ENCODE assay signal across 20 cellular contexts in genomic region chr22:23608583-23608982, GRCh38. TPM values are rescaled to one million over a fixed set of nuclear protein-coding genes. Genes with fewer than 3 reads are reported as not detected.
DNase-seq lines count a peak whose midpoint lies in the region; ATAC-seq, FAIRE-seq and TF ChIP-seq lines count a peak whose summit lies in the region.
"Had no signal": no experiment of that assay in that cellular context is flagged by ENCODE, and none has a peak within 500 bp of the region (broad histone marks: within the 10 kb centered on the region; RNA-seq: fewer than 3 reads in every experiment).

No MANE protein-coding gene starts in this region.

- H3K9ac ChIP-seq in DND-41 (ENCODE audit: low read depth, low read length): no peak overlapping the region
- no peak overlapping the region for H3K9ac ChIP-seq in astrocyte (ENCODE audit: low read length)
- H3K9ac ChIP-seq: BLaER1 had no signal

- no peak overlapping the region for H3K27ac Mint-ChIP-seq in astrocyte (ENCODE audit: unreplicated experiment)
- H3K27ac Mint-ChIP-seq in CD8-positive, alpha-beta T cell: no peak overlapping the region
- H3K27ac Mint-ChIP-seq: naive thymus-derived CD8-positive, alpha-beta T cell; stimulated activated naive CD8-positive, alpha-beta T cell treated with anti-CD3 and anti-CD28 coated beads, Interleukin-15, amount 100 ng/mL, for 72 hours had no signal

- H3K27ac ChIP-seq in DND-41 (ENCODE audit: low read length): no peak overlapping the region
- H3K27ac ChIP-seq in astrocyte (ENCODE audit: low read depth, low read length): no peak overlapping the region
- H3K27ac ChIP-seq in left lung: no peak overlapping the region
- H3K27ac ChIP-seq in CD8-positive, alpha-beta T cell (ENCODE audit: low read depth, low read length): no peak overlapping the region
- H3K27ac ChIP-seq: adrenal gland, BLaER1, sigmoid colon had no signal

- H3K27me3 ChIP-seq in DND-41 (ENCODE audit: insufficient read depth, low read length, poor library complexity) (no peaks in the 10 kb centered on the region), astrocyte (ENCODE audit: insufficient read depth, low read length) (no peaks in the 10 kb centered on the region), left lung (no peaks in the 10 kb centered on the region)
- no peaks in the 10 kb centered on the region for H3K27me3 ChIP-seq in CD8-positive, alpha-beta T cell (ENCODE audit: insufficient read depth, low read length)
- H3K27me3 ChIP-seq: adrenal gland, BLaER1, sigmoid colon had no signal

- FAIRE-seq in astrocyte (lab: Jason Lieb, UNC): no peak
- FAIRE-seq: G401.6, kidney had no signal

- peak; percentile 50 for DNase-seq in DND-41
- peak; percentile 37 for DNase-seq in HuH-7.5 (ENCODE audit: low spot score)
- DNase-seq in astrocyte (ENCODE audit: low read depth): peak; percentile 6
- no peak for DNase-seq in left lung
- DNase-seq in CD8-positive, alpha-beta T cell: no peak
- no peak for DNase-seq in cerebellar cortex (ENCODE audit: low spot score)
- no peak for DNase-seq in activated effector memory CD4-positive, alpha-beta T cell treated with Interleukin-2 at 50 U/mL for 16 hours
- no peak for DNase-seq in nucleus accumbens (lab: John Stamatoyannopoulos, UW)
- DNase-seq: adrenal gland; foreskin melanocyte; kidney; naive thymus-derived CD8-positive, alpha-beta T cell; NCI-H1417; NCI-H526; sigmoid colon; stimulated activated naive CD8-positive, alpha-beta T cell treated with anti-CD3 and anti-CD28 coated beads, Interleukin-15, amount 100 ng/mL, for 72 hours had no signal

- no peak overlapping the region for H3K4me3 Mint-ChIP-seq in astrocyte (ENCODE audit: unreplicated experiment)
- H3K4me3 Mint-ChIP-seq in CD8-positive, alpha-beta T cell: no peak overlapping the region
- H3K4me3 Mint-ChIP-seq: naive thymus-derived CD8-positive, alpha-beta T cell; stimulated activated naive CD8-positive, alpha-beta T cell treated with anti-CD3 and anti-CD28 coated beads, Interleukin-15, amount 100 ng/mL, for 72 hours had no signal

- H3K4me1 ChIP-seq in DND-41 (ENCODE audit: insufficient read depth, low read length): no peaks in the 10 kb centered on the region
- H3K4me1 ChIP-seq in astrocyte (ENCODE audit: insufficient read depth, low read length): no peaks in the 10 kb centered on the region
- no peaks in the 10 kb centered on the region for H3K4me1 ChIP-seq in left lung
- H3K4me1 ChIP-seq in CD8-positive, alpha-beta T cell (ENCODE audit: insufficient read depth, low read length): no peaks in the 10 kb centered on the region
- H3K4me1 ChIP-seq: adrenal gland, BLaER1, sigmoid colon had no signal

- H3K79me2 ChIP-seq in DND-41 (ENCODE audit: insufficient read depth, low read length): no peaks in the 10 kb centered on the region
- no peaks in the 10 kb centered on the region for H3K79me2 ChIP-seq in astrocyte (ENCODE audit: insufficient read depth, low read length)

- H3K9me3 Mint-ChIP-seq in astrocyte (ENCODE audit: unreplicated experiment): no peaks in the 10 kb centered on the region
- no peaks in the 10 kb centered on the region for H3K9me3 Mint-ChIP-seq in CD8-positive, alpha-beta T cell
- H3K9me3 Mint-ChIP-seq: naive thymus-derived CD8-positive, alpha-beta T cell; stimulated activated naive CD8-positive, alpha-beta T cell treated with anti-CD3 and anti-CD28 coated beads, Interleukin-15, amount 100 ng/mL, for 72 hours had no signal

- POLR2A ChIA-PET in CD8-positive, alpha-beta T cell (lab: Charles Lee): no interaction called here

- H3K36me3 ChIP-seq in DND-41 (ENCODE audit: insufficient read depth, low read length): no peaks in the 10 kb centered on the region
- no peaks in the 10 kb centered on the region for H3K36me3 ChIP-seq in astrocyte (ENCODE audit: insufficient read depth, low read length)
- no peaks in the 10 kb centered on the region for H3K36me3 ChIP-seq in left lung
- no peaks in the 10 kb centered on the region for H3K36me3 ChIP-seq in CD8-positive, alpha-beta T cell (ENCODE audit: insufficient read depth, low read length)
- H3K36me3 ChIP-seq: adrenal gland, BLaER1, sigmoid colon had no signal

- H2AFZ ChIP-seq in DND-41 (ENCODE audit: low read depth, low read length) (no peak overlapping the region), astrocyte (ENCODE audit: low read depth, low read length) (no peak overlapping the region)

- ATAC-seq in DND-41 (ENCODE audit: insufficient read depth, low read depth): peak; percentile 59; the same call in 2 of the 3 replicates
- ATAC-seq in left lung: peak; percentile 17
- ATAC-seq in CD8-positive, alpha-beta T cell: no peak
- ATAC-seq: naive thymus-derived CD8-positive, alpha-beta T cell; Right ventricle myocardium inferior; stimulated activated naive CD8-positive, alpha-beta T cell treated with anti-CD3 and anti-CD28 coated beads, Interleukin-15, amount 100 ng/mL, for 72 hours had no signal

- H3K4me1 Mint-ChIP-seq in astrocyte (ENCODE audit: low read depth, unreplicated experiment): peaks cover 2% of the 10 kb centered on the region
- no peaks in the 10 kb centered on the region for H3K4me1 Mint-ChIP-seq in CD8-positive, alpha-beta T cell (ENCODE audit: low read depth)
- H3K4me1 Mint-ChIP-seq: naive thymus-derived CD8-positive, alpha-beta T cell had no signal

- CTCF ChIA-PET in CD8-positive, alpha-beta T cell (lab: Charles Lee): interaction anchor here (1.2 kb wide), 1 partner anchor 8 kb away, joined by 3 read pairs; no protein-coding TSS in a partner anchor

- H3K4me2 ChIP-seq in DND-41 (ENCODE audit: insufficient read depth, low read length) (no peak overlapping the region), astrocyte (ENCODE audit: low read length) (no peak overlapping the region)
- H3K4me2 ChIP-seq: BLaER1 had no signal

- H3K27me3 Mint-ChIP-seq in astrocyte (ENCODE audit: low read depth, unreplicated experiment): peaks cover 29% of the 10 kb centered on the region
- no peaks in the 10 kb centered on the region for H3K27me3 Mint-ChIP-seq in CD8-positive, alpha-beta T cell (ENCODE audit: low read depth)
- H3K27me3 Mint-ChIP-seq: naive thymus-derived CD8-positive, alpha-beta T cell; stimulated activated naive CD8-positive, alpha-beta T cell treated with anti-CD3 and anti-CD28 coated beads, Interleukin-15, amount 100 ng/mL, for 72 hours had no signal

- H4K20me1 ChIP-seq in DND-41 (ENCODE audit: insufficient read depth, low read length) (no peaks in the 10 kb centered on the region), astrocyte (ENCODE audit: insufficient read depth, low read length) (no peaks in the 10 kb centered on the region)

- H3K9me3 ChIP-seq in DND-41 (ENCODE audit: insufficient read depth, low read length, severe bottlenecking): no peaks in the 10 kb centered on the region
- no peaks in the 10 kb centered on the region for H3K9me3 ChIP-seq in astrocyte (ENCODE audit: insufficient read depth, low read depth, low read length)
- H3K9me3 ChIP-seq in left lung: no peaks in the 10 kb centered on the region
- no peaks in the 10 kb centered on the region for H3K9me3 ChIP-seq in CD8-positive, alpha-beta T cell (ENCODE audit: low read length)
- H3K9me3 ChIP-seq: adrenal gland, BLaER1, sigmoid colon had no signal

- H3K36me3 Mint-ChIP-seq in astrocyte (ENCODE audit: low read depth, unreplicated experiment): peaks cover 1% of the 10 kb centered on the region
- peaks cover 7% of the 10 kb centered on the region for H3K36me3 Mint-ChIP-seq in CD8-positive, alpha-beta T cell

- H3K4me3 ChIP-seq in DND-41 (ENCODE audit: low read depth in 1 of 2, low read length in 2 of 2) (no peak overlapping the region), astrocyte (ENCODE audit: insufficient read depth, low read depth, low read length) (no peak overlapping the region), left lung (no peak overlapping the region)
- no peak overlapping the region for H3K4me3 ChIP-seq in CD8-positive, alpha-beta T cell (ENCODE audit: low read depth, low read length)
- H3K4me3 ChIP-seq: adrenal gland, BLaER1, sigmoid colon had no signal

- no peak for TF ChIP-seq CTCF in DND-41 (IDR thresholded peaks at IDR 0.05; ENCODE audit: borderline replicate concordance, extremely low read depth, low read length, poor library complexity, severe bottlenecking)
- no peak for TF ChIP-seq CTCF in astrocyte (IDR thresholded peaks at IDR 0.05; ENCODE audit: insufficient read depth, low read depth, low read length)
- TF ChIP-seq CTCF in left lung (IDR thresholded peaks at IDR 0.05): no peak
- no peak for TF ChIP-seq CTCF in CD8-positive, alpha-beta T cell (IDR thresholded peaks at IDR 0.05)

- intact Hi-C loops in left lung (cut with DNase I): no loop called here
- intact Hi-C loops in CD8-positive, alpha-beta T cell (cut with DNase I, micrococcal nuclease): no loop called here

RNA-seq across cellular contexts. Expression of gene DRICH1, which starts 23.5 kb away (rescaled TPM):
- total RNA-seq in astrocyte: not detected in 2 replicates
- total RNA-seq in left lung: under 1 TPM; 0.70 to 0.99 TPM
- under 1 TPM; 0.56 to 0.87 TPM for total RNA-seq in CD8-positive, alpha-beta T cell
- total RNA-seq: dermis microvascular lymphatic vessel endothelial cell, Right ventricle myocardium inferior had no signal

RNA-seq across cellular contexts. Expression of gene IGLL1, which starts 28.5 kb away (rescaled TPM):
- total RNA-seq in astrocyte: not detected in 2 replicates
- not detected for total RNA-seq in left lung
- total RNA-seq in CD8-positive, alpha-beta T cell: not detected
- total RNA-seq: adrenal gland; dermis microvascular lymphatic vessel endothelial cell; kidney; naive thymus-derived CD8-positive, alpha-beta T cell; Right ventricle myocardium inferior; sigmoid colon had no signal

Comparison
In these comparisons a context has a peak if more than half of its experiments do, and no peak if none do; other contexts are left out.
1. DNase-seq: peak in DND-41 (single experiment), HuH-7.5 (single experiment) and astrocyte (single experiment); none in left lung (0 of 2), CD8-positive, alpha-beta T cell (0 of 7), cerebellar cortex (single experiment), activated effector memory CD4-positive, alpha-beta T cell treated with Interleukin-2 at 50 U/mL for 16 hours (single experiment) and nucleus accumbens (0 of 56).